Comparison of ENCODE assay signal across 14 cellular contexts in the genomic region with DNA sequence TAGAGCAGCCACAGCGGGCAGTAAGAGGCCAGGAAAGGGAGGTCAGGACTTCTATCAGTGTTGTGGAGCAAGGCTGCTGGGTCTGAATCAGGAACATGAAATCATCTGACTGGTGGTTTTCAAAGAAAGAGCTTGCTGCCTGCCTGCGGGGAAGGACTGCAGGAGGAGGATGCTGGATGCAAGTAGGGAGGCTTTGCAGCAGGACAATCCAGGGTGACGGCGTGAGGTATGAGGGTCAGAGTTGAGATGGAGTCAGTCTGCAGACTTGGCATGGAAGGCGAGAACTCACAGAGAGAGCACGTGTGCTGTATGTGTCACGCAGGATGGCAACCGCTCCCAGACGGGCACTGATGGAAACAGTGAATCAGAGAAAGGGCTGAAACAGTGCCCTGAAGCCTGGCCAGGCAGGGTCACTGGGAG. TPM values are rescaled to one million over a fixed set of nuclear protein-coding genes. Genes with fewer than 3 reads are reported as not detected.
A peak's percentile ranks its signal among the peaks of the same experiment; 100 is the strongest.
DNase-seq lines count a peak whose midpoint lies in the region; ATAC-seq and TF ChIP-seq lines count a peak whose summit lies in the region.
"Had no signal": no experiment of that assay in that cellular context is flagged by ENCODE, and none has a peak within 500 bp of the region (broad histone marks: within the 10 kb centered on the region; RNA-seq: fewer than 3 reads in every experiment).

No MANE protein-coding gene starts in this region.

- H3K18ac ChIP-seq in mesenchymal stem cell (ENCODE audit: low read depth in 1 of 2, low read length in 2 of 2): peak overlapping the region; percentile 4 to 92

- POLR2A ChIA-PET in naive thymus-derived CD8-positive, alpha-beta T cell (lab: Charles Lee): no interaction called here

- H3K36me3 ChIP-seq in right atrium auricular region (no peaks in the 10 kb centered on the region), mesenchymal stem cell (ENCODE audit: control insufficient read depth in 1 of 2, insufficient read depth in 2 of 2, low read depth in 1 of 2, low read length in 2 of 2) (no peaks in the 10 kb centered on the region), mammary epithelial cell (ENCODE audit: insufficient read depth, low read length) (no peaks in the 10 kb centered on the region)
- H3K36me3 ChIP-seq: HAP-1 had no signal

- no peaks in the 10 kb centered on the region for H4K20me1 ChIP-seq in mammary epithelial cell (ENCODE audit: insufficient read depth, low read length)

- H2AFZ ChIP-seq in mesenchymal stem cell (ENCODE audit: low read depth, low read length) (no peak overlapping the region), mammary epithelial cell (ENCODE audit: low read depth, low read length) (no peak overlapping the region)

- CTCF ChIA-PET in mammary epithelial cell (lab: Charles Lee; ENCODE audit: low non-redundant PET): interaction anchor here (0.7 kb wide), 1 partner anchor 60 kb away, joined by 3 read pairs; no protein-coding TSS in a partner anchor

- BruUV-seq in mammary epithelial cell (replicated peaks; lab: Mats Ljungman, UMichigan): no TSS peak

- H3K4me2 ChIP-seq in mesenchymal stem cell (ENCODE audit: low read length, poor library complexity, severe bottlenecking) (no peak overlapping the region), mammary epithelial cell (ENCODE audit: insufficient read depth, low read depth, low read length) (no peak overlapping the region)

- H3K27ac Mint-ChIP-seq in naive thymus-derived CD8-positive, alpha-beta T cell: no peak overlapping the region
- H3K27ac Mint-ChIP-seq: activated naive CD8-positive, alpha-beta T cell treated with anti-CD3 and anti-CD28 coated beads, Interleukin-2, amount 10 ng/mL, durations not matched to agents 7 days and 5 days; WTC11 had no signal

- peaks cover 0 to 29% (median 7%) of the 10 kb centered on the region in 4 donors for H3K4me1 Mint-ChIP-seq in naive thymus-derived CD8-positive, alpha-beta T cell
- H3K4me1 Mint-ChIP-seq: WTC11 had no signal

- H4K91ac ChIP-seq in mesenchymal stem cell (ENCODE audit: low read length): peak overlapping the region; percentile 86

- no peak overlapping the region for H3K4me3 Mint-ChIP-seq in naive thymus-derived CD8-positive, alpha-beta T cell
- H3K4me3 Mint-ChIP-seq: activated naive CD8-positive, alpha-beta T cell treated with anti-CD3 and anti-CD28 coated beads, Interleukin-2, amount 10 ng/mL, durations not matched to agents 7 days and 5 days; WTC11 had no signal

- peak overlapping the region; percentile 86 to 98 for H2BK12ac ChIP-seq in mesenchymal stem cell (ENCODE audit: low read length in 2 of 2)

- no peak for ATAC-seq in right cardiac atrium
- no peak for ATAC-seq in naive thymus-derived CD8-positive, alpha-beta T cell
- no peak for ATAC-seq in GM19351 (IDR thresholded peaks at IDR 0.05; ENCODE audit: unreplicated experiment)
- ATAC-seq: WTC11 had no signal

- H3K4me3 ChIP-seq in right atrium auricular region (no peak overlapping the region), right cardiac atrium (ENCODE audit: low read length) (no peak overlapping the region), mesenchymal stem cell (ENCODE audit: insufficient read depth in 1 of 2, low read depth in 1 of 2, low read length in 2 of 2) (no peak overlapping the region), mammary epithelial cell (replicated peaks in 1 of 3; ENCODE audit: insufficient read depth in 1 of 3, low read depth in 2 of 3, low read length in 3 of 3) (no peak overlapping the region)
- H3K4me3 ChIP-seq: HAP-1 had no signal

- dilution Hi-C loops in mammary epithelial cell (cut with HindIII; ENCODE audit: low sequenced_read_pairs): no loop called here

- no peak overlapping the region for H3K23ac ChIP-seq in mesenchymal stem cell (ENCODE audit: low read length in 2 of 2)

- H3K9me3 Mint-ChIP-seq in naive thymus-derived CD8-positive, alpha-beta T cell: no peaks in the 10 kb centered on the region
- H3K9me3 Mint-ChIP-seq: activated naive CD8-positive, alpha-beta T cell treated with anti-CD3 and anti-CD28 coated beads, Interleukin-2, amount 10 ng/mL, durations not matched to agents 7 days and 5 days had no signal

- intact Hi-C loops in right cardiac atrium (cut with DNase I): no loop called here
- intact Hi-C loops in mammary epithelial cell (cut with micrococcal nuclease): no loop called here

- no peak for TF ChIP-seq CTCF in right atrium auricular region (IDR thresholded peaks at IDR 0.05)
- no peak for TF ChIP-seq CTCF in mammary epithelial cell (conservative IDR thresholded peaks at IDR 0.05 in 1 of 2, IDR thresholded peaks at IDR 0.05 in 1 of 2; ENCODE audit: extremely low read depth in 1 of 2, insufficient read depth in 1 of 2, low read depth in 1 of 2, low read length in 2 of 2)

- peaks cover 0 to 9% (median 0%) of the 10 kb centered on the region in 5 donors for H3K27me3 Mint-ChIP-seq in naive thymus-derived CD8-positive, alpha-beta T cell

- H3K9ac ChIP-seq in mesenchymal stem cell (ENCODE audit: low read length) (peak overlapping the region; percentile 72), mammary epithelial cell (ENCODE audit: insufficient read depth, low read length) (no peak overlapping the region)

- peak overlapping the region; percentile 27 to 70 for H3K4ac ChIP-seq in mesenchymal stem cell (ENCODE audit: low read depth in 1 of 2, low read length in 2 of 2)

- H3K79me2 ChIP-seq in mammary epithelial cell (ENCODE audit: insufficient read depth, low read length): no peaks in the 10 kb centered on the region

- no peak overlapping the region for H2BK15ac ChIP-seq in mesenchymal stem cell (ENCODE audit: low read depth, poor library complexity, severe bottlenecking)

- DNase-seq in right atrium auricular region (ENCODE audit: low spot score): no peak
- no peak for DNase-seq in right cardiac atrium
- DNase-seq in brain pericyte (ENCODE audit: low read depth, low spot score): peak; percentile 81
- DNase-seq in mesenchymal stem cell: peak; percentile 72
- DNase-seq in naive thymus-derived CD8-positive, alpha-beta T cell: no peak
- no peak for DNase-seq in mammary epithelial cell
- no peak for DNase-seq in UCSD-AML1 (lab: John Stamatoyannopoulos, UW; ENCODE audit: unreplicated experiment)
- DNase-seq: activated naive CD8-positive, alpha-beta T cell treated with anti-CD3 and anti-CD28 coated beads, Interleukin-2, amount 10 ng/mL, durations not matched to agents 7 days and 5 days; AML-193; NCI-H226; occipital lobe had no signal

- no peaks in the 10 kb centered on the region for H3K9me3 ChIP-seq in right atrium auricular region
- H3K9me3 ChIP-seq in right cardiac atrium (ENCODE audit: control insufficient read depth, low read length): no peaks in the 10 kb centered on the region
- H3K9me3 ChIP-seq in mesenchymal stem cell (ENCODE audit: control insufficient read depth, low read length): no peaks in the 10 kb centered on the region
- H3K9me3 ChIP-seq in mammary epithelial cell (replicated peaks; ENCODE audit: insufficient read depth, low read length): no peaks in the 10 kb centered on the region
- H3K9me3 ChIP-seq: HAP-1 had no signal

- peak overlapping the region; percentile 52 for H2BK120ac ChIP-seq in mesenchymal stem cell (ENCODE audit: low read depth, low read length)

- H3K27ac ChIP-seq in right atrium auricular region (peak overlapping the region; percentile 40 to 41), right cardiac atrium (ENCODE audit: low read length) (no peak overlapping the region), mesenchymal stem cell (ENCODE audit: low read length, poor library complexity, severe bottlenecking) (no peak overlapping the region), mammary epithelial cell (ENCODE audit: insufficient read depth, low read depth, low read length) (no peak overlapping the region)

- H3K14ac ChIP-seq in mesenchymal stem cell (ENCODE audit: low read length in 2 of 2): peak overlapping the region in 1 of 2 experiments; percentile 45

- 77% methylated on average over 9 of the region's 9 CpGs for WGBS in right cardiac atrium
- 87% methylated on average over 9 of the region's 9 CpGs for WGBS in mesenchymal stem cell
- 99% methylated on average over 7 of the region's 9 CpGs for WGBS in mammary epithelial cell (ENCODE audit: low coverage, missing lambda C conversion rate)

- H2BK5ac ChIP-seq in mesenchymal stem cell (ENCODE audit: low read depth, low read length, poor library complexity, severe bottlenecking): no peak overlapping the region

- no peaks in the 10 kb centered on the region for H3K36me3 Mint-ChIP-seq in naive thymus-derived CD8-positive, alpha-beta T cell
- H3K36me3 Mint-ChIP-seq: activated naive CD8-positive, alpha-beta T cell treated with anti-CD3 and anti-CD28 coated beads, Interleukin-2, amount 10 ng/mL, durations not matched to agents 7 days and 5 days; WTC11 had no signal

- no peaks in the 10 kb centered on the region for H3K79me1 ChIP-seq in mesenchymal stem cell (replicated peaks; ENCODE audit: low read length, poor library complexity, severe bottlenecking)

- no peak overlapping the region for H2AK5ac ChIP-seq in mesenchymal stem cell (ENCODE audit: low read length, severe bottlenecking)

- H3K4me1 ChIP-seq in right atrium auricular region: peaks cover 0 to 64% of the 10 kb centered on the region in 2 donors
- peaks cover 5% of the 10 kb centered on the region for H3K4me1 ChIP-seq in right cardiac atrium (ENCODE audit: control insufficient read depth, insufficient read depth, low read length)
- H3K4me1 ChIP-seq in mesenchymal stem cell (ENCODE audit: control insufficient read depth, insufficient read depth, low read depth, low read length): peaks cover 32% of the 10 kb centered on the region
- peaks cover 51% of the 10 kb centered on the region for H3K4me1 ChIP-seq in mammary epithelial cell (ENCODE audit: insufficient read depth, low read length)
- H3K4me1 ChIP-seq: HAP-1 had no signal

- H4K8ac ChIP-seq in mesenchymal stem cell (ENCODE audit: low read length): peak overlapping the region; percentile 56

- H3K27me3 ChIP-seq in right atrium auricular region (no peaks in the 10 kb centered on the region), right cardiac atrium (ENCODE audit: control insufficient read depth, insufficient read depth) (no peaks in the 10 kb centered on the region), mesenchymal stem cell (ENCODE audit: control insufficient read depth in 1 of 2, insufficient read depth in 1 of 2, low read length in 2 of 2) (no peaks in the 10 kb centered on the region), mammary epithelial cell (ENCODE audit: insufficient read depth, low read length) (no peaks in the 10 kb centered on the region)

- in situ Hi-C loops in mammary epithelial cell (cut with MboI; ENCODE audit: low sequenced_read_pairs in 2 of 2): no loop called here

RNA-seq across cellular contexts. Expression of a gene that starts 59.2 kb away (rescaled TPM):
- total RNA-seq in right atrium auricular region (10 to 100 TPM; 35.7 to 51.6 TPM), right cardiac atrium (10 to 100 TPM; 25.6 to 51.6 (median 41.7) TPM), mammary epithelial cell (not detected)
- polyA plus RNA-seq in right cardiac atrium (14.1 TPM), mammary epithelial cell (not detected)
- polyA plus RNA-seq in mesenchymal stem cell (2013, experiment 1 of 2): 0.01 TPM
- polyA plus RNA-seq in mesenchymal stem cell (2013, experiment 2 of 2): 0.01 TPM
- total RNA-seq in naive thymus-derived CD8-positive, alpha-beta T cell: under 1 TPM; 0.10 to 0.11 TPM
- under 1 TPM in 2 of 3 donors, not detected in 1; 0.03 to 0.20 TPM for polyA plus RNA-seq in naive thymus-derived CD8-positive, alpha-beta T cell
- polyA minus RNA-seq in mammary epithelial cell: not detected

Comparison
In these comparisons a context has a peak if more than half of its experiments do, and no peak if none do; other contexts are left out.
1. H3K27ac ChIP-seq: peak in right atrium auricular region (2 of 2); none in right cardiac atrium (single experiment), mesenchymal stem cell (single experiment) and mammary epithelial cell (single experiment).
2. DNase-seq: peak in brain pericyte (single experiment) and mesenchymal stem cell (single experiment); none in right atrium auricular region (single experiment), right cardiac atrium (0 of 3), naive thymus-derived CD8-positive, alpha-beta T cell (0 of 10), mammary epithelial cell (single experiment) and UCSD-AML1 (single experiment).
3. RNA of a gene that starts 59.2 kb away (total RNA-seq): 35.7 to 51.6 TPM in right atrium auricular region and 25.6 to 51.6 TPM in right cardiac atrium; 0.10 to 0.11 TPM in naive thymus-derived CD8-positive, alpha-beta T cell and not detected in mammary epithelial cell; every median in the first group is over 10 times any median in the second.